In genomic region chr12:68614105-68614679, GRCh38 we compare ENCODE assay signal across 12 cellular contexts. TPM values are rescaled to one million over a fixed set of nuclear protein-coding genes. Genes with fewer than 3 reads are reported as not detected.
DNase-seq lines count a peak whose midpoint lies in the region; ATAC-seq, FAIRE-seq and TF ChIP-seq lines count a peak whose summit lies in the region.
"Had no signal": no experiment of that assay in that cellular context is flagged by ENCODE, and none has a peak within 500 bp of the region (broad histone marks: within the 10 kb centered on the region; RNA-seq: fewer than 3 reads in every experiment).

No MANE protein-coding gene starts in this region.

- FAIRE-seq in keratinocyte (lab: Jason Lieb, UNC): no peak
- FAIRE-seq: endometrium had no signal

- H3K4me3 Mint-ChIP-seq in activated CD4-positive, alpha-beta T cell treated with anti-CD3 and anti-CD28 coated beads, Interleukin-2, amount 10 ng/mL, durations not matched to agents 24 days and 14 days: peak overlapping the region; percentile 75
- H3K4me3 Mint-ChIP-seq in activated T-helper 1 cell treated with anti-CD3 and anti-CD28 coated beads, Interleukin-12 subunit alpha, Interleukin-12 subunit beta, Interleukin-2, Interleukin-4 antibody, amounts not matched to agents 30 ng/mL and 10 ng/mL and 1 ng/mL, durations not matched to agents 14 hours and 24 hours and 36 hours: peak overlapping the region; percentile 96

- H3K4me2 ChIP-seq in keratinocyte (ENCODE audit: control insufficient read depth, extremely low read depth, insufficient read depth, low read depth, low read length): peak overlapping the region; percentile 82

- TF ChIP-seq CTCF in keratinocyte (optimal IDR thresholded peaks at IDR 0.05 in 1 of 3, IDR thresholded peaks at IDR 0.05 in 1 of 3, conservative IDR thresholded peaks at IDR 0.05 in 1 of 3; ENCODE audit: extremely low read depth in 1 of 3, insufficient read depth in 2 of 3, low read length in 3 of 3) (no peak), stomach (IDR thresholded peaks at IDR 0.05) (no peak)

- H3K4me3 ChIP-seq in keratinocyte (ENCODE audit: control insufficient read depth in 2 of 3, extremely low read depth in 1 of 3, insufficient read depth in 2 of 3, low read depth in 1 of 3, low read length in 3 of 3) (peak overlapping the region in 2 of 3 experiments; percentile 37 to 41), stomach (peak overlapping the region in 3 of 4 donors; percentile 1 to 73 (median 59))

- H3K9ac ChIP-seq in keratinocyte (ENCODE audit: control insufficient read depth, extremely low read depth, insufficient read depth, low read length): no peak overlapping the region

- peaks cover 35% of the 10 kb centered on the region for H4K20me1 ChIP-seq in keratinocyte (ENCODE audit: control insufficient read depth, extremely low read depth, insufficient read depth, low read length)

- no peak for TF ChIP-seq POLR2A in stomach (IDR thresholded peaks at IDR 0.05)

- H3K27ac Mint-ChIP-seq in activated CD4-positive, alpha-beta T cell treated with anti-CD3 and anti-CD28 coated beads, Interleukin-2, amount 10 ng/mL, durations not matched to agents 24 days and 14 days: peak overlapping the region; percentile 72
- H3K27ac Mint-ChIP-seq in activated T-helper 1 cell treated with anti-CD3 and anti-CD28 coated beads, Interleukin-12 subunit alpha, Interleukin-12 subunit beta, Interleukin-2, Interleukin-4 antibody, amounts not matched to agents 30 ng/mL and 10 ng/mL and 1 ng/mL, durations not matched to agents 14 hours and 24 hours and 36 hours: peak overlapping the region; percentile 76

- no peak overlapping the region for H2AFZ ChIP-seq in keratinocyte (ENCODE audit: control insufficient read depth, low read length)

- peaks cover 82% of the 10 kb centered on the region for H3K79me2 ChIP-seq in keratinocyte (ENCODE audit: control insufficient read depth, insufficient read depth, low read length)

- WGBS in stomach, 5 donors: 17 to 35% (median 24%) methylated on average over 5 of the region's 5 CpGs

- H3K9me3 ChIP-seq in keratinocyte (ENCODE audit: control insufficient read depth, low read depth, low read length) (no peaks in the 10 kb centered on the region), stomach (no peaks in the 10 kb centered on the region)

- H3K27me3 ChIP-seq in keratinocyte (ENCODE audit: control insufficient read depth, extremely low read depth, insufficient read depth, low read length): no peaks in the 10 kb centered on the region
- H3K27me3 ChIP-seq in stomach: no peaks in the 10 kb centered on the region

- H3K36me3 ChIP-seq in keratinocyte (ENCODE audit: control insufficient read depth in 2 of 2, extremely low read depth in 1 of 2, insufficient read depth in 2 of 2, low read length in 2 of 2) (peaks cover 2 to 15% of the 10 kb centered on the region in 2 experiments), stomach (no peaks in the 10 kb centered on the region)

- H3K27me3 Mint-ChIP-seq in activated CD4-positive, alpha-beta T cell treated with anti-CD3 and anti-CD28 coated beads, Interleukin-2, amount 10 ng/mL, durations not matched to agents 24 days and 14 days: no peaks in the 10 kb centered on the region
- H3K27me3 Mint-ChIP-seq in activated T-helper 1 cell treated with anti-CD3 and anti-CD28 coated beads, Interleukin-12 subunit alpha, Interleukin-12 subunit beta, Interleukin-2, Interleukin-4 antibody, amounts not matched to agents 30 ng/mL and 10 ng/mL and 1 ng/mL, durations not matched to agents 14 hours and 24 hours and 36 hours (ENCODE audit: insufficient read depth): no peaks in the 10 kb centered on the region

- peaks cover 6% of the 10 kb centered on the region for H3K9me1 ChIP-seq in keratinocyte (ENCODE audit: control insufficient read depth, extremely low read depth, insufficient read depth, low read length)

- dilution Hi-C loops in keratinocyte (cut with MboI; ENCODE audit: extremely low pct_ligation_motif_present, low sequenced_read_pairs): no loop called here

- peak; percentile 46 for DNase-seq in activated CD4-positive, alpha-beta T cell treated with anti-CD3 and anti-CD28 coated beads, Interleukin-2, amount 10 ng/mL, durations not matched to agents 24 days and 14 days
- DNase-seq in activated CD4-positive, alpha-beta T cell treated with anti-CD3 and anti-CD28 coated beads, Interleukin-2, amount 50 U/mL, for 4 hours: no peak
- no peak for DNase-seq in activated T-helper 1 cell treated with anti-CD3 and anti-CD28 coated beads, Interleukin-12 subunit alpha, Interleukin-12 subunit beta, Interleukin-2, Interleukin-4 antibody, amounts not matched to agents 30 ng/mL and 10 ng/mL and 1 ng/mL, durations not matched to agents 14 hours and 24 hours and 36 hours (ENCODE audit: low spot score)
- DNase-seq in keratinocyte (ENCODE audit: low read depth, low spot score): no peak
- DNase-seq in stomach: no peak
- DNase-seq in NCI-H69 (lab: John Stamatoyannopoulos, UW): no peak
- DNase-seq in HuH-7 (ENCODE audit: low spot score): no peak
- DNase-seq: ACHN, islet precursor cell had no signal

- no peak for TF ChIP-seq EP300 in stomach (IDR thresholded peaks at IDR 0.05)

- H3K4me1 ChIP-seq in keratinocyte (ENCODE audit: control insufficient read depth, extremely low read depth, insufficient read depth, low read length) (peaks cover 42% of the 10 kb centered on the region), stomach (peaks cover 52 to 81% (median 67%) of the 10 kb centered on the region in 4 donors)

- no peak for ATAC-seq in GM19467 (IDR thresholded peaks at IDR 0.05; ENCODE audit: unreplicated experiment)
- ATAC-seq: Right ventricle myocardium inferior had no signal

- intact Hi-C loops in activated CD4-positive, alpha-beta T cell treated with anti-CD3 and anti-CD28 coated beads, Interleukin-2, amount 10 ng/mL, durations not matched to agents 24 days and 14 days (cut with micrococcal nuclease): loop anchor here (10.0 kb wide), 2 partner anchors 279 to 541 kb away; partner anchors contain the start of gene MDM1
- intact Hi-C loops in activated T-helper 1 cell treated with anti-CD3 and anti-CD28 coated beads, Interleukin-12 subunit alpha, Interleukin-12 subunit beta, Interleukin-2, Interleukin-4 antibody, amounts not matched to agents 30 ng/mL and 10 ng/mL and 1 ng/mL, durations not matched to agents 14 hours and 24 hours and 36 hours (cut with micrococcal nuclease): loop anchor here (5.0 kb wide), 1 partner anchor 392 kb away; no protein-coding TSS in a partner anchor
- intact Hi-C loops in stomach (cut with DNase I; ENCODE audit: low total_unique reads): no loop called here

- H3K9me3 Mint-ChIP-seq in activated CD4-positive, alpha-beta T cell treated with anti-CD3 and anti-CD28 coated beads, Interleukin-2, amount 10 ng/mL, durations not matched to agents 24 days and 14 days: no peaks in the 10 kb centered on the region
- no peaks in the 10 kb centered on the region for H3K9me3 Mint-ChIP-seq in activated T-helper 1 cell treated with anti-CD3 and anti-CD28 coated beads, Interleukin-12 subunit alpha, Interleukin-12 subunit beta, Interleukin-2, Interleukin-4 antibody, amounts not matched to agents 30 ng/mL and 10 ng/mL and 1 ng/mL, durations not matched to agents 14 hours and 24 hours and 36 hours

- H3K27ac ChIP-seq in keratinocyte (ENCODE audit: control insufficient read depth, insufficient read depth, low read length) (peak overlapping the region; percentile 6), stomach (peak overlapping the region in 3 of 5 donors; percentile 13 to 99 (median 99))

- peaks cover 56% of the 10 kb centered on the region for H3K4me1 Mint-ChIP-seq in activated CD4-positive, alpha-beta T cell treated with anti-CD3 and anti-CD28 coated beads, Interleukin-2, amount 10 ng/mL, durations not matched to agents 24 days and 14 days
- peaks cover 67% of the 10 kb centered on the region for H3K4me1 Mint-ChIP-seq in activated T-helper 1 cell treated with anti-CD3 and anti-CD28 coated beads, Interleukin-12 subunit alpha, Interleukin-12 subunit beta, Interleukin-2, Interleukin-4 antibody, amounts not matched to agents 30 ng/mL and 10 ng/mL and 1 ng/mL, durations not matched to agents 14 hours and 24 hours and 36 hours (ENCODE audit: low read depth)

- peaks cover 54% of the 10 kb centered on the region for H3K36me3 Mint-ChIP-seq in activated CD4-positive, alpha-beta T cell treated with anti-CD3 and anti-CD28 coated beads, Interleukin-2, amount 10 ng/mL, durations not matched to agents 24 days and 14 days (ENCODE audit: low read depth)
- H3K36me3 Mint-ChIP-seq in activated T-helper 1 cell treated with anti-CD3 and anti-CD28 coated beads, Interleukin-12 subunit alpha, Interleukin-12 subunit beta, Interleukin-2, Interleukin-4 antibody, amounts not matched to agents 30 ng/mL and 10 ng/mL and 1 ng/mL, durations not matched to agents 14 hours and 24 hours and 36 hours (ENCODE audit: low read depth): peaks cover 43% of the 10 kb centered on the region

RNA-seq across cellular contexts. Expression of gene RAP1B, which starts 3.5 kb away (rescaled TPM):
- total RNA-seq in activated CD4-positive, alpha-beta T cell treated with anti-CD3 and anti-CD28 coated beads, Interleukin-2, amount 10 ng/mL, durations not matched to agents 24 days and 14 days: 207 and 209 TPM in 2 replicates
- 244 and 263 TPM in 2 replicates for total RNA-seq in activated T-helper 1 cell treated with anti-CD3 and anti-CD28 coated beads, Interleukin-12 subunit alpha, Interleukin-12 subunit beta, Interleukin-2, Interleukin-4 antibody, amounts not matched to agents 30 ng/mL and 10 ng/mL and 1 ng/mL, durations not matched to agents 14 hours and 24 hours and 36 hours
- polyA plus RNA-seq in keratinocyte (178 to 274 TPM (median 235 TPM) in 3 replicates), stomach (100 to 1,000 TPM in 2 of 3 donors, 10 to 100 TPM in 1; 56.3 to 140 (median 105) TPM)
- 374 TPM for polyA plus RNA-seq in keratinocyte (2011; ENCODE audit: low read depth)
- 150 and 330 TPM in 2 replicates for polyA plus RNA-seq in keratinocyte (2011; cell fraction: cytosol; rRNA removed)
- 125 and 137 TPM in 2 replicates for polyA plus RNA-seq in keratinocyte (2011; cell fraction: nucleus; rRNA removed)
- 166 and 170 TPM in 2 replicates for polyA plus RNA-seq in keratinocyte (2012; ENCODE audit: low replicate concordance)
- 29.0 to 135 TPM (median 49.9 TPM) in 3 replicates for polyA minus RNA-seq in keratinocyte
- polyA minus RNA-seq in keratinocyte (2011; cell fraction: cytosol; rRNA and poly(A)+ RNA removed): 131 TPM
- 33.7 and 87.2 TPM in 2 replicates for polyA minus RNA-seq in keratinocyte (2011; cell fraction: nucleus; rRNA and poly(A)+ RNA removed)
- 100 to 1,000 TPM in 2 of 5 donors, 10 to 100 TPM in 3; 79.5 to 315 (median 99.4) TPM for total RNA-seq in stomach
